In the genomic region with DNA sequence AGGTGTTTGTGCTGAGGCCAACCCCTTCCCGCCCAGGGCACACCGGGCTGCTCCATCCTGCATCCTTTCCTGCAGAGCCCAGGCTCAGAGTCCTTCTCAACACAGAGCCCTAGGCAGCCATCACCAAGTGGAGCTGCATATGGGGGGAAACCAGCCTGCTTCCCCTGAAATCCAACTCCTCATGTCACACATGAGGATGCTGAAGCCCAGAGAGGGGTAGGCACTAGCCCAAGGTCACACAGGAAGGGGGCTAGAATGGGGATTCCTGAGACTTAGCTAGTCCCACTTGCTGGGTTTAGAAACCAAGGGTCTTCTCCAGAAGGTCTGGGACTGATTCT, we compare ENCODE assay signal across 2 cellular contexts.
TF ChIP-seq lines count a peak whose summit lies in the region.

No MANE protein-coding gene starts in this region.

TF ChIP-seq in SK-N-SH, 30 proteins besides CTCF, POLR2A, EP300 and RAD21 (continued from another document):
- TF ChIP-seq, protein P1, sequence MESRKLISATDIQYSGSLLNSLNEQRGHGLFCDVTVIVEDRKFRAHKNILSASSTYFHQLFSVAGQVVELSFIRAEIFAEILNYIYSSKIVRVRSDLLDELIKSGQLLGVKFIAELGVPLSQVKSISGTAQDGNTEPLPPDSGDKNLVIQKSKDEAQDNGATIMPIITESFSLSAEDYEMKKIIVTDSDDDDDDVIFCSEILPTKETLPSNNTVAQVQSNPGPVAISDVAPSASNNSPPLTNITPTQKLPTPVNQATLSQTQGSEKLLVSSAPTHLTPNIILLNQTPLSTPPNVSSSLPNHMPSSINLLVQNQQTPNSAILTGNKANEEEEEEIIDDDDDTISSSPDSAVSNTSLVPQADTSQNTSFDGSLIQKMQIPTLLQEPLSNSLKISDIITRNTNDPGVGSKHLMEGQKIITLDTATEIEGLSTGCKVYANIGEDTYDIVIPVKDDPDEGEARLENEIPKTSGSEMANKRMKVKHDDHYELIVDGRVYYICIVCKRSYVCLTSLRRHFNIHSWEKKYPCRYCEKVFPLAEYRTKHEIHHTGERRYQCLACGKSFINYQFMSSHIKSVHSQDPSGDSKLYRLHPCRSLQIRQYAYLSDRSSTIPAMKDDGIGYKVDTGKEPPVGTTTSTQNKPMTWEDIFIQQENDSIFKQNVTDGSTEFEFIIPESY (IDR thresholded peaks at IDR 0.05; ENCODE audit: borderline replicate concordance, low read depth) = no peak

TF ChIP-seq in SK-N-SH treated with all-trans-retinoic acid at 6 μM for 48 hours, 23 proteins besides CTCF, POLR2A, EP300 and RAD21 (continued from another document):
- TF ChIP-seq, protein P2, sequence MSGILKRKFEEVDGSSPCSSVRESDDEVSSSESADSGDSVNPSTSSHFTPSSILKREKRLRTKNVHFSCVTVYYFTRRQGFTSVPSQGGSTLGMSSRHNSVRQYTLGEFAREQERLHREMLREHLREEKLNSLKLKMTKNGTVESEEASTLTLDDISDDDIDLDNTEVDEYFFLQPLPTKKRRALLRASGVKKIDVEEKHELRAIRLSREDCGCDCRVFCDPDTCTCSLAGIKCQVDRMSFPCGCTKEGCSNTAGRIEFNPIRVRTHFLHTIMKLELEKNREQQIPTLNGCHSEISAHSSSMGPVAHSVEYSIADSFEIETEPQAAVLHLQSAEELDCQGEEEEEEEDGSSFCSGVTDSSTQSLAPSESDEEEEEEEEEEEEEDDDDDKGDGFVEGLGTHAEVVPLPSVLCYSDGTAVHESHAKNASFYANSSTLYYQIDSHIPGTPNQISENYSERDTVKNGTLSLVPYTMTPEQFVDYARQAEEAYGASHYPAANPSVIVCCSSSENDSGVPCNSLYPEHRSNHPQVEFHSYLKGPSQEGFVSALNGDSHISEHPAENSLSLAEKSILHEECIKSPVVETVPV (CRISPR knock-in tag; IDR thresholded peaks at IDR 0.05) = no peak
- TF ChIP-seq ZNF70 (CRISPR knock-in tag; IDR thresholded peaks at IDR 0.05) = no peak
- TF ChIP-seq, protein P3, sequence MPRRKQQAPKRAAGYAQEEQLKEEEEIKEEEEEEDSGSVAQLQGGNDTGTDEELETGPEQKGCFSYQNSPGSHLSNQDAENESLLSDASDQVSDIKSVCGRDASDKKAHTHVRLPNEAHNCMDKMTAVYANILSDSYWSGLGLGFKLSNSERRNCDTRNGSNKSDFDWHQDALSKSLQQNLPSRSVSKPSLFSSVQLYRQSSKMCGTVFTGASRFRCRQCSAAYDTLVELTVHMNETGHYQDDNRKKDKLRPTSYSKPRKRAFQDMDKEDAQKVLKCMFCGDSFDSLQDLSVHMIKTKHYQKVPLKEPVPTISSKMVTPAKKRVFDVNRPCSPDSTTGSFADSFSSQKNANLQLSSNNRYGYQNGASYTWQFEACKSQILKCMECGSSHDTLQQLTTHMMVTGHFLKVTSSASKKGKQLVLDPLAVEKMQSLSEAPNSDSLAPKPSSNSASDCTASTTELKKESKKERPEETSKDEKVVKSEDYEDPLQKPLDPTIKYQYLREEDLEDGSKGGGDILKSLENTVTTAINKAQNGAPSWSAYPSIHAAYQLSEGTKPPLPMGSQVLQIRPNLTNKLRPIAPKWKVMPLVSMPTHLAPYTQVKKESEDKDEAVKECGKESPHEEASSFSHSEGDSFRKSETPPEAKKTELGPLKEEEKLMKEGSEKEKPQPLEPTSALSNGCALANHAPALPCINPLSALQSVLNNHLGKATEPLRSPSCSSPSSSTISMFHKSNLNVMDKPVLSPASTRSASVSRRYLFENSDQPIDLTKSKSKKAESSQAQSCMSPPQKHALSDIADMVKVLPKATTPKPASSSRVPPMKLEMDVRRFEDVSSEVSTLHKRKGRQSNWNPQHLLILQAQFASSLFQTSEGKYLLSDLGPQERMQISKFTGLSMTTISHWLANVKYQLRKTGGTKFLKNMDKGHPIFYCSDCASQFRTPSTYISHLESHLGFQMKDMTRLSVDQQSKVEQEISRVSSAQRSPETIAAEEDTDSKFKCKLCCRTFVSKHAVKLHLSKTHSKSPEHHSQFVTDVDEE (CRISPR knock-in tag; IDR thresholded peaks at IDR 0.05) = no peak
- no peak for TF ChIP-seq ISL1 (CRISPR knock-in tag; IDR thresholded peaks at IDR 0.05)
- TF ChIP-seq ZFP3 (CRISPR knock-in tag; IDR thresholded peaks at IDR 0.05) = no peak
- TF ChIP-seq ZC3H10 (CRISPR knock-in tag; IDR thresholded peaks at IDR 0.05) = no peak
- TF ChIP-seq, protein P4, sequence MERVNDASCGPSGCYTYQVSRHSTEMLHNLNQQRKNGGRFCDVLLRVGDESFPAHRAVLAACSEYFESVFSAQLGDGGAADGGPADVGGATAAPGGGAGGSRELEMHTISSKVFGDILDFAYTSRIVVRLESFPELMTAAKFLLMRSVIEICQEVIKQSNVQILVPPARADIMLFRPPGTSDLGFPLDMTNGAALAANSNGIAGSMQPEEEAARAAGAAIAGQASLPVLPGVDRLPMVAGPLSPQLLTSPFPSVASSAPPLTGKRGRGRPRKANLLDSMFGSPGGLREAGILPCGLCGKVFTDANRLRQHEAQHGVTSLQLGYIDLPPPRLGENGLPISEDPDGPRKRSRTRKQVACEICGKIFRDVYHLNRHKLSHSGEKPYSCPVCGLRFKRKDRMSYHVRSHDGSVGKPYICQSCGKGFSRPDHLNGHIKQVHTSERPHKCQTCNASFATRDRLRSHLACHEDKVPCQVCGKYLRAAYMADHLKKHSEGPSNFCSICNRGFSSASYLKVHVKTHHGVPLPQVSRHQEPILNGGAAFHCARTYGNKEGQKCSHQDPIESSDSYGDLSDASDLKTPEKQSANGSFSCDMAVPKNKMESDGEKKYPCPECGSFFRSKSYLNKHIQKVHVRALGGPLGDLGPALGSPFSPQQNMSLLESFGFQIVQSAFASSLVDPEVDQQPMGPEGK (CRISPR knock-in tag; IDR thresholded peaks at IDR 0.05; ENCODE audit: borderline replicate concordance) = no peak
- TF ChIP-seq PPARA (CRISPR knock-in tag; IDR thresholded peaks at IDR 0.05; ENCODE audit: borderline replicate concordance) = no peak
- no peak for TF ChIP-seq ARNTL (CRISPR knock-in tag; IDR thresholded peaks at IDR 0.05; ENCODE audit: borderline replicate concordance, low read depth)
- TF ChIP-seq, protein P5, sequence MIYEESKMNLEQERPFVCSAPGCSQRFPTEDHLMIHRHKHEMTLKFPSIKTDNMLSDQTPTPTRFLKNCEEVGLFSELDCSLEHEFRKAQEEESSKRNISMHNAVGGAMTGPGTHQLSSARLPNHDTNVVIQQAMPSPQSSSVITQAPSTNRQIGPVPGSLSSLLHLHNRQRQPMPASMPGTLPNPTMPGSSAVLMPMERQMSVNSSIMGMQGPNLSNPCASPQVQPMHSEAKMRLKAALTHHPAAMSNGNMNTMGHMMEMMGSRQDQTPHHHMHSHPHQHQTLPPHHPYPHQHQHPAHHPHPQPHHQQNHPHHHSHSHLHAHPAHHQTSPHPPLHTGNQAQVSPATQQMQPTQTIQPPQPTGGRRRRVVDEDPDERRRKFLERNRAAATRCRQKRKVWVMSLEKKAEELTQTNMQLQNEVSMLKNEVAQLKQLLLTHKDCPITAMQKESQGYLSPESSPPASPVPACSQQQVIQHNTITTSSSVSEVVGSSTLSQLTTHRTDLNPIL (CRISPR knock-in tag; IDR thresholded peaks at IDR 0.05; ENCODE audit: low read depth) = no peak
- no peak for TF ChIP-seq TCF4 (CRISPR knock-in tag; IDR thresholded peaks at IDR 0.05; ENCODE audit: borderline replicate concordance)
